ENCODE assay signal across 24 cellular contexts in genomic region chr20:25576783-25577530, GRCh38.
"Had no signal": no experiment of that assay in that cellular context is flagged by ENCODE, and none has a peak within 500 bp of the region (broad histone marks: within the 10 kb centered on the region; RNA-seq: fewer than 3 reads in every experiment).

No MANE protein-coding gene starts in this region.

- DNase-seq: activated B cell treated with CpG ODN at 0.5 μM for 24 hours; activated CD8-positive, alpha-beta memory T cell treated with anti-CD3 and anti-CD28 coated beads, Interleukin-2, amount 10 ng/mL, durations not matched to agents 7 days and 5 days; activated CD8-positive, alpha-beta T cell treated with anti-CD3 and anti-CD28 coated beads, Interleukin-2, amount 10 ng/mL, durations not matched to agents 7 days and 5 days; activated naive CD4-positive, alpha-beta T cell treated with anti-CD3 and anti-CD28 coated beads for 36 hours; activated naive CD8-positive, alpha-beta T cell treated with anti-CD3 and anti-CD28 coated beads for 36 hours; activated T-cell treated with anti-CD3 and anti-CD28 coated beads, Interleukin-2, amount 50 U/mL, for 48 hours; cortex of kidney; effector memory CD8-positive, alpha-beta T cell; hippocampal formation; left colon; mucosa of descending colon; retina; stimulated activated CD4-positive, alpha-beta T cell treated with anti-CD3 and anti-CD28 coated beads, Interleukin-1b, Interleukin-23, amount 100 ng/mL, for 48 hours; stimulated activated naive B cell treated with anti-CD40 and anti-IgM and Interleukin-4, amounts not matched to agents 10 μg/mL and 1 μg/mL and 100 μg/mL, for 72 hours; stomach; T-helper 1 cell had no signal

- H3K27ac ChIP-seq: ascending aorta, ovary, prostate gland, skin epidermis, stomach, tibial nerve had no signal

- FAIRE-seq: endothelial cell of umbilical vein, keratinocyte had no signal

- H3K36me3 ChIP-seq: ascending aorta, ovary, prostate gland, tibial nerve had no signal

- H3K4me1 ChIP-seq: ascending aorta, prostate gland had no signal

- ATAC-seq: activated CD8-positive, alpha-beta memory T cell treated with anti-CD3 and anti-CD28 coated beads, Interleukin-2, amount 10 ng/mL, durations not matched to agents 7 days and 5 days; activated CD8-positive, alpha-beta T cell treated with anti-CD3 and anti-CD28 coated beads, Interleukin-2, amount 10 ng/mL, durations not matched to agents 7 days and 5 days; effector memory CD8-positive, alpha-beta T cell; left colon; mucosa of descending colon; sciatic nerve; stimulated activated naive B cell treated with anti-CD40 and anti-IgM and Interleukin-4, amounts not matched to agents 10 μg/mL and 1 μg/mL and 100 μg/mL, for 72 hours had no signal

- H3K27me3 ChIP-seq: ascending aorta, ovary, stomach, tibial nerve had no signal

- H3K9me3 ChIP-seq: ascending aorta, mucosa of descending colon, ovary, prostate gland, stomach, tibial nerve had no signal

- H3K4me3 ChIP-seq: ascending aorta, mucosa of descending colon, ovary, prostate gland, skin epidermis, stomach, tibial nerve had no signal
